In the genomic region with DNA sequence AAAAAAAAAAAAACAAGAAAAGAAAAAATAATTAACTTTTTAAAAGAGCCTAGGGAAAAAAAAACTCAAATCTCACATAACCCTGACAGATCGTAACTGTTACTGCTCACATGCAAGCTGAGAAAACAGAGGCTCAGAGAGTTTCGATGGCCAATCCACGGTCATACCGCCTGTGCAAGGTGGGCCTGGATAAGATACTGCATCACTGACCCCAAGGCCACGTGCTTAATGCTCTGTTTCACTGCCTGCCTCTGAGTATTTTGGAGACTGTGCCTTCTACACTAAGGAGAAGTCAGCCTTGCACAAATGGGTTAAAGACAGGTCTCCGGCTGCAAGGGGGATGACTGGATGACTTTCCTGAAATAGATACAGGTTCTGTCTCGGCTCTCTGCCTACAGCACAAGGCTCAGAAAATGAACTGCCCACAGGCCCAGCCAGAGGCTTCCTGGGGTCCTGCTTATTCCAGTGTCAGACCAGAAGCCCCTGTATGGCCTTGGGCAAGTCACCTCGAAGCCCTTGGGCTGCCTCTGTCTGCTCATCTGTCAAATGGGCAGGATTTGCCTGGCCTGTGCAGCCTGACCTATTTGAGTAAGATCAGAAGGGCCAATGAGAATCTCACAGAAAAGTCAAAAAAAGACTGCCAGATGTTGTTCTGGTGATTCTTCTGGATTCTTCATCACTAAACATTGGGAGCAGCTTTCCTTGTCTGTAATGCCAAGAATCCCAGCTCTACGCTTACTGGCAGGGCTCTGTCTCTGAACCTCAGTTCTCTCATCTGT, we compare ENCODE assay signal across 15 cellular contexts. TPM values are rescaled to one million over a fixed set of nuclear protein-coding genes. Genes with fewer than 3 reads are reported as not detected.
DNase-seq lines count a peak whose midpoint lies in the region; ATAC-seq and TF ChIP-seq lines count a peak whose summit lies in the region.
"Had no signal": no experiment of that assay in that cellular context is flagged by ENCODE, and none has a peak within 500 bp of the region (broad histone marks: within the 10 kb centered on the region; RNA-seq: fewer than 3 reads in every experiment).

No MANE protein-coding gene starts in this region.

- H3K4me1 ChIP-seq in osteoblast (ENCODE audit: insufficient read depth, low read length) = no peaks in the 10 kb centered on the region
- H3K4me1 ChIP-seq: BLaER1, Caco-2 had no signal

- in situ Hi-C loops in Caki2 (cut with HindIII; ENCODE audit: low pct_unique_long_range_greater_than_20kb, low sequenced_read_pairs) = no loop called here

- H3K36me3 ChIP-seq in osteoblast (ENCODE audit: insufficient read depth, low read length) = no peaks in the 10 kb centered on the region
- H3K36me3 ChIP-seq: BLaER1 had no signal

- H3K4me1 Mint-ChIP-seq in glutamatergic neuron (ENCODE audit: low read depth, unreplicated experiment) = peaks cover 3% of the 10 kb centered on the region
- H3K4me1 Mint-ChIP-seq in chondrocyte (ENCODE audit: low read depth) = no peaks in the 10 kb centered on the region
- H3K4me1 Mint-ChIP-seq in activated CD8-positive, alpha-beta memory T cell treated with anti-CD3 and anti-CD28 coated beads, Interleukin-2, amount 10 ng/mL, durations not matched to agents 7 days and 5 days = no peaks in the 10 kb centered on the region
- H3K4me1 Mint-ChIP-seq: CD8-positive, alpha-beta memory T cell had no signal

- DNase-seq in Caki2 (ENCODE audit: low read depth) (peak; percentile 72), SK-N-DZ (ENCODE audit: low spot score) (peak; percentile 41), glutamatergic neuron (no peak), osteoblast (ENCODE audit: insufficient read length, low spot score, missing footprints) (peak; percentile 6), chondrocyte (ENCODE audit: low spot score) (no peak)
- no peak for DNase-seq in activated CD8-positive, alpha-beta memory T cell treated with anti-CD3 and anti-CD28 coated beads, Interleukin-2, amount 10 ng/mL, durations not matched to agents 7 days and 5 days
- DNase-seq: AML-193, DMS53 had no signal

- no peaks in the 10 kb centered on the region for H3K36me3 Mint-ChIP-seq in glutamatergic neuron (ENCODE audit: unreplicated experiment)
- no peaks in the 10 kb centered on the region for H3K36me3 Mint-ChIP-seq in chondrocyte (ENCODE audit: low read depth)
- no peaks in the 10 kb centered on the region for H3K36me3 Mint-ChIP-seq in activated CD8-positive, alpha-beta memory T cell treated with anti-CD3 and anti-CD28 coated beads, Interleukin-2, amount 10 ng/mL, durations not matched to agents 7 days and 5 days
- H3K36me3 Mint-ChIP-seq: CD8-positive, alpha-beta memory T cell had no signal

- no peak overlapping the region for H3K4me3 ChIP-seq in osteoblast (ENCODE audit: insufficient read depth, low read length)
- H3K4me3 ChIP-seq: BLaER1, GM23248 had no signal

- H3K4me2 ChIP-seq in osteoblast (ENCODE audit: insufficient read depth, low read length) = no peak overlapping the region
- H3K4me2 ChIP-seq: BLaER1 had no signal

- H4K20me1 ChIP-seq in osteoblast (ENCODE audit: insufficient read depth, low read length) = no peaks in the 10 kb centered on the region
- H4K20me1 ChIP-seq: BLaER1 had no signal

- H3K27ac ChIP-seq in osteoblast (ENCODE audit: low read depth, low read length) = no peak overlapping the region
- H3K27ac ChIP-seq: BLaER1, GM23248, HL-60 had no signal

- H3K9me3 Mint-ChIP-seq in glutamatergic neuron (ENCODE audit: unreplicated experiment) (peaks cover 4% of the 10 kb centered on the region), chondrocyte (ENCODE audit: low read depth) (no peaks in the 10 kb centered on the region)
- H3K9me3 Mint-ChIP-seq in activated CD8-positive, alpha-beta memory T cell treated with anti-CD3 and anti-CD28 coated beads, Interleukin-2, amount 10 ng/mL, durations not matched to agents 7 days and 5 days (ENCODE audit: low read depth) = no peaks in the 10 kb centered on the region
- H3K9me3 Mint-ChIP-seq: CD8-positive, alpha-beta memory T cell had no signal

- peaks cover 9% of the 10 kb centered on the region for H3K27me3 ChIP-seq in osteoblast (ENCODE audit: insufficient read depth, low read length)
- H3K27me3 ChIP-seq: BLaER1 had no signal

- CTCF ChIA-PET in activated CD8-positive, alpha-beta memory T cell treated with anti-CD3 and anti-CD28 coated beads, Interleukin-2, amount 10 ng/mL, durations not matched to agents 7 days and 5 days (lab: Charles Lee) = interaction anchor here (1.5 kb wide), 1 partner anchor 10 kb away, joined by 3 read pairs; no protein-coding TSS in a partner anchor

- H3K27ac Mint-ChIP-seq in glutamatergic neuron (ENCODE audit: unreplicated experiment) (no peak overlapping the region), chondrocyte (ENCODE audit: unreplicated experiment) (no peak overlapping the region)
- H3K27ac Mint-ChIP-seq in activated CD8-positive, alpha-beta memory T cell treated with anti-CD3 and anti-CD28 coated beads, Interleukin-2, amount 10 ng/mL, durations not matched to agents 7 days and 5 days = no peak overlapping the region
- H3K27ac Mint-ChIP-seq: CD8-positive, alpha-beta memory T cell had no signal

- no peak for TF ChIP-seq CTCF in glutamatergic neuron (IDR thresholded peaks at IDR 0.05; ENCODE audit: partially characterized antibody, unreplicated experiment)
- TF ChIP-seq CTCF in osteoblast (IDR thresholded peaks at IDR 0.05; ENCODE audit: extremely low read depth, low read depth, low read length) = no peak
- TF ChIP-seq CTCF in chondrocyte (IDR thresholded peaks at IDR 0.05) = no peak

- no peaks in the 10 kb centered on the region for H3K79me2 ChIP-seq in osteoblast (ENCODE audit: insufficient read depth, low read length)

- H2AFZ ChIP-seq in osteoblast (ENCODE audit: low read length) = no peak overlapping the region
- H2AFZ ChIP-seq: GM23248 had no signal

- H3K4me3 Mint-ChIP-seq in glutamatergic neuron (ENCODE audit: unreplicated experiment) (peak overlapping the region; percentile 55), chondrocyte (ENCODE audit: unreplicated experiment) (no peak overlapping the region)
- H3K4me3 Mint-ChIP-seq in activated CD8-positive, alpha-beta memory T cell treated with anti-CD3 and anti-CD28 coated beads, Interleukin-2, amount 10 ng/mL, durations not matched to agents 7 days and 5 days = no peak overlapping the region
- H3K4me3 Mint-ChIP-seq: CD8-positive, alpha-beta memory T cell had no signal

- ATAC-seq in activated CD8-positive, alpha-beta memory T cell treated with anti-CD3 and anti-CD28 coated beads, Interleukin-2, amount 10 ng/mL, durations not matched to agents 7 days and 5 days = no peak

- H3K9me3 ChIP-seq in osteoblast (ENCODE audit: low read depth, low read length) = no peaks in the 10 kb centered on the region
- H3K9me3 ChIP-seq: BLaER1, Caco-2 had no signal

- H3K27me3 Mint-ChIP-seq in glutamatergic neuron (ENCODE audit: unreplicated experiment) (peaks cover 2% of the 10 kb centered on the region), chondrocyte (ENCODE audit: low read depth) (peaks cover 17% of the 10 kb centered on the region)
- H3K27me3 Mint-ChIP-seq in activated CD8-positive, alpha-beta memory T cell treated with anti-CD3 and anti-CD28 coated beads, Interleukin-2, amount 10 ng/mL, durations not matched to agents 7 days and 5 days = peaks cover 4% of the 10 kb centered on the region

RNA-seq across cellular contexts. Expression of gene CNGB1, which starts 25.8 kb away (rescaled TPM):
- 0.20 TPM in 1 of 2 replicates, not detected in the other for total RNA-seq in Caki2 (2014; rRNA removed; shearing (Covaris generic); ENCODE audit: low replicate concordance)
- 17.7 and 23.2 TPM in 2 replicates for polyA plus RNA-seq in SK-N-DZ (2014; cell fraction: cytosol; rRNA removed)
- polyA plus RNA-seq in SK-N-DZ (2014; cell fraction: nucleus; rRNA removed) = 31.5 and 41.5 TPM in 2 replicates
- total RNA-seq in glutamatergic neuron (ENCODE audit: unreplicated experiment) (0.91 TPM), osteoblast (not detected in 2 replicates), chondrocyte (not detected in 3 replicates)
- total RNA-seq in activated CD8-positive, alpha-beta memory T cell treated with anti-CD3 and anti-CD28 coated beads, Interleukin-2, amount 10 ng/mL, durations not matched to agents 7 days and 5 days = not detected
- total RNA-seq: A673; Caco-2; CD8-positive, alpha-beta memory T cell; GM23248; H7 had no signal
- polyA plus RNA-seq: CD8-positive, alpha-beta memory T cell; GM23248 had no signal

RNA-seq across cellular contexts. Expression of gene ZNF319, which starts 55.3 kb away (rescaled TPM):
- total RNA-seq in Caki2 (2014; rRNA removed; shearing (Covaris generic); ENCODE audit: low replicate concordance) = 1.7 and 6.3 TPM in 2 replicates
- polyA plus RNA-seq in SK-N-DZ (2014; cell fraction: cytosol; rRNA removed) = 4.3 and 5.6 TPM in 2 replicates
- polyA plus RNA-seq in SK-N-DZ (2014; cell fraction: nucleus; rRNA removed) = 3.1 and 9.4 TPM in 2 replicates
- total RNA-seq in glutamatergic neuron (ENCODE audit: unreplicated experiment) = 13.9 TPM
- total RNA-seq in osteoblast = 4.3 and 5.6 TPM in 2 replicates
- 9.2 to 12.0 TPM (median 11.9 TPM) in 3 replicates for total RNA-seq in chondrocyte
- 10 to 100 TPM; 14.6 to 16.8 TPM for total RNA-seq in activated CD8-positive, alpha-beta memory T cell treated with anti-CD3 and anti-CD28 coated beads, Interleukin-2, amount 10 ng/mL, durations not matched to agents 7 days and 5 days

RNA-seq across cellular contexts. Expression of gene USB1, which starts 56.1 kb away (rescaled TPM):
- total RNA-seq in Caki2 (2014; rRNA removed; shearing (Covaris generic); ENCODE audit: low replicate concordance) = 11.9 and 21.3 TPM in 2 replicates
- polyA plus RNA-seq in SK-N-DZ (2014; cell fraction: cytosol; rRNA removed) = 23.5 and 46.4 TPM in 2 replicates
- 23.2 and 30.8 TPM in 2 replicates for polyA plus RNA-seq in SK-N-DZ (2014; cell fraction: nucleus; rRNA removed)
- 107 TPM for total RNA-seq in glutamatergic neuron (ENCODE audit: unreplicated experiment)
- 17.7 and 19.2 TPM in 2 replicates for total RNA-seq in osteoblast
- 37.9 to 46.0 TPM (median 41.5 TPM) in 3 replicates for total RNA-seq in chondrocyte
- 10 to 100 TPM; 62.2 to 68.0 TPM for total RNA-seq in activated CD8-positive, alpha-beta memory T cell treated with anti-CD3 and anti-CD28 coated beads, Interleukin-2, amount 10 ng/mL, durations not matched to agents 7 days and 5 days

Comparison
In these comparisons a context has a peak if more than half of its experiments do, and no peak if none do; other contexts are left out.
1. DNase-seq: peak in Caki2 (single experiment), SK-N-DZ (single experiment) and osteoblast (single experiment); none in glutamatergic neuron (single experiment), chondrocyte (single experiment) and activated CD8-positive, alpha-beta memory T cell treated with anti-CD3 and anti-CD28 coated beads, Interleukin-2, amount 10 ng/mL, durations not matched to agents 7 days and 5 days (single experiment).